Comparison of ENCODE assay signal across 8 cellular contexts in genomic region chr4:48269861-48270515, GRCh38. TPM values are rescaled to one million over a fixed set of nuclear protein-coding genes. Genes with fewer than 3 reads are reported as not detected.
DNase-seq lines count a peak whose midpoint lies in the region; ATAC-seq and TF ChIP-seq lines count a peak whose summit lies in the region.

No MANE protein-coding gene starts in this region.

- peak; percentile 97 for ATAC-seq in esophagus mucosa

- DNase-seq in D341Med (ENCODE audit: low spot score) (peak; percentile 95), GM20000 (ENCODE audit: low spot score) (peak; percentile 97), HT1080 (ENCODE audit: low read depth) (peak; percentile 87), OCI-M2 (lab: John Stamatoyannopoulos, UW; ENCODE audit: unreplicated experiment) (peak; percentile 87), myocyte (ENCODE audit: low read depth) (peak; percentile 91)
- peak; percentile 88 for DNase-seq in activated T-cell treated with anti-CD3 and anti-CD28 coated beads, Interleukin-2, amount 50 U/mL, for 1 hour
- DNase-seq in stimulated activated CD8-positive, alpha-beta memory T cell treated with anti-CD3 and anti-CD28 coated beads, Interleukin-7, amount 100 ng/mL, for 48 hours (ENCODE audit: extremely low read depth in 1 of 2, low read depth in 1 of 2): peak; percentile 82 to 86

- TF ChIP-seq CTCF in GM20000 (IDR thresholded peaks at IDR 0.05; ENCODE audit: extremely low read depth, missing control alignments): no peak

RNA-seq across cellular contexts. Expression of gene TEC, which starts 0.3 kb away (rescaled TPM):
- 1.3 and 4.1 TPM in 2 replicates for total RNA-seq in HT1080 (2014; rRNA removed; shearing (Covaris generic))
- 0.51 and 0.99 TPM in 2 replicates for polyA plus RNA-seq in HT1080 (2015; cell fraction: cytosol; rRNA removed)
- polyA plus RNA-seq in HT1080 (2015; cell fraction: nucleus; rRNA removed): 1.3 and 1.4 TPM in 2 replicates
- total RNA-seq in esophagus mucosa: 6.3 TPM
- total RNA-seq in myocyte: 2.9 and 3.0 TPM in 2 replicates
- 2.6 TPM for polyA plus RNA-seq in myocyte (2012)

Comparison
In these comparisons a context has a peak if more than half of its experiments do, and no peak if none do; other contexts are left out.
1. Peak in every context shown above with its lines: DNase-seq and ATAC-seq.